In the genomic region with DNA sequence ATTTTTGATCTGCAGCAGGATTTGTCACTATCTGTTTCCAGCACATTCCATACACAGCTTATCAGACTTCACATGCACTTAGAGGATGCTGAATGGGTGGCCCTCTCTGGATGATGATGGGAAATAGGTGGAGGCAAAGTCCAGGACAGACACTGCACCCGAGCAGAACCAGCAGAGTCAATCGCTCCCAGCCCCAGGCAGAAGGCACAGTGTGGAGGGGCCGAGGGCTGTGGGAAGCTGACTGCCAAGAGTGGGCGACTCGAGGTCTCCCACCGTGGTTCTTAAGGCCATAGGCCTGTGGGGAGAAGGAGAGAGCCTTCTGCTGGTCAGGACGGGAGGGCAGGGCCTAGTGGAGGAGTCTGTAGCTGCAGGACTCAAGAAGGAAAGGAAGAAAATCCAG, we compare ENCODE assay signal across 6 cellular contexts.
"Had no signal": no experiment of that assay in that cellular context is flagged by ENCODE, and none has a peak within 500 bp of the region (broad histone marks: within the 10 kb centered on the region; RNA-seq: fewer than 3 reads in every experiment).

No MANE protein-coding gene starts in this region.

- H3K4me3 Mint-ChIP-seq: GM23338, H9, IgD-negative memory B cell had no signal

- ATAC-seq: GM23338, HepG2 had no signal

- H3K27ac ChIP-seq: HL-60 had no signal

- H3K27ac Mint-ChIP-seq: GM23338, H9, IgD-negative memory B cell had no signal

- H3K4me1 Mint-ChIP-seq: IgD-negative memory B cell had no signal

- DNase-seq: H9, HCEC 1CT had no signal

- H3K36me3 Mint-ChIP-seq: IgD-negative memory B cell had no signal

- H3K9me3 Mint-ChIP-seq: GM23338 had no signal

- H3K4me3 ChIP-seq: GM23338 had no signal

- H3K27me3 Mint-ChIP-seq: IgD-negative memory B cell had no signal
